Comparison of ENCODE assay signal across 32 cellular contexts in the genomic region with DNA sequence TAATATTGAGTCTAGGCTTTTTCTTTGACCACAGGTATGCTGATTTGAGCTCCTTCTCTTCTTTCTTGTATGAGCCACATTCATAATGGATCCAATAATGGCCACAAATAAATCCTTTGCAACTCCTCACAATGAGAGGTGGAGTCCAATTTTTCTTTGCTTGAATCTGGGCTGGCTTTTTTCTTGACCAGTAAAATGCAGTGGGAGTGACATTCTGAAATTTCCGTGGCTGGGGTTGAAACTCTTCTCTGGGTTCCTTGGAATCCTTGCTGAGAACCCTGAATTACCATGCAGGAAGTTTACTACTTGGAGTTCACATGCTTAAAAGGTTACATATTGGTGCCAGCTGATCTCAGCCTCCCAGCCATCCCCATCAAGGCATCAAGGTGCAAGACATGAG. TPM values are rescaled to one million over a fixed set of nuclear protein-coding genes. Genes with fewer than 3 reads are reported as not detected.
"Had no signal": no experiment of that assay in that cellular context is flagged by ENCODE, and none has a peak within 500 bp of the region (broad histone marks: within the 10 kb centered on the region; RNA-seq: fewer than 3 reads in every experiment).

No MANE protein-coding gene starts in this region.

- H3K9me3 ChIP-seq: ascending aorta had no signal

- H3K4me1 Mint-ChIP-seq: activated B cell treated with CpG ODN at 0.5 μM for 24 hours; activated T-helper 17 cell treated with anti-CD3 and anti-CD28 coated beads, Interleukin-2, amount 50 U/mL, for 72 hours; central memory CD8-positive, alpha-beta T cell; T-helper 17 cell had no signal

- DNase-seq: activated B cell treated with CpG ODN at 0.5 μM for 24 hours; activated CD4-positive, alpha-beta T cell treated with anti-CD3 and anti-CD28 coated beads for 48 hours; activated CD4-positive, alpha-beta T cell treated with anti-CD3 and anti-CD28 coated beads, Interleukin-2, amount 50 U/mL, for 1 hour; activated CD4-positive, alpha-beta T cell treated with anti-CD3 and anti-CD28 coated beads, Interleukin-2, amount 50 U/mL, for 48 hours; activated CD8-positive, alpha-beta memory T cell treated with anti-CD3 and anti-CD28 coated beads for 24 hours; activated CD8-positive, alpha-beta T cell treated with anti-CD3 and anti-CD28 coated beads for 36 hours; activated effector memory CD4-positive, alpha-beta T cell treated with Interleukin-2 at 50 U/mL for 16 hours; activated gamma-delta T cell treated with Interleukin-2 at 50 U/mL for 16 hours; activated naive CD4-positive, alpha-beta T cell treated with anti-CD3 and anti-CD28 coated beads, Interleukin-2, amount 50 U/mL, for 16 hours; activated naive CD4-positive, alpha-beta T cell treated with Interleukin-2 at 50 U/mL for 16 hours; activated T-cell treated with anti-CD3 and anti-CD28 coated beads, Interleukin-2, amount 50 U/mL, for 4 hours; amygdala; brain microvascular endothelial cell; dorsolateral prefrontal cortex; effector memory CD4-positive, alpha-beta T cell; T-helper 1 cell; T-helper 17 cell; T1000; WERI-Rb-1 had no signal

- H3K27ac Mint-ChIP-seq: activated B cell treated with CpG ODN at 0.5 μM for 24 hours; activated CD8-positive, alpha-beta T cell treated with anti-CD3 and anti-CD28 coated beads for 36 hours; activated naive CD8-positive, alpha-beta T cell; activated T-helper 17 cell treated with anti-CD3 and anti-CD28 coated beads, Interleukin-2, amount 50 U/mL, for 72 hours; dendritic cell treated with granulocyte-macrophage colony-stimulating factor and Interleukin-4, amounts not matched to agents 40 ng/mL and 50 ng/mL, for 4 days; endodermal cell; T-helper 17 cell; T-helper 2 cell treated with Interferon-gamma antibody and Interleukin-4, amounts not matched to agents 5 μg/mL and 100 μg/mL, for 36 hours had no signal

- H3K36me3 ChIP-seq: ascending aorta, brain microvascular endothelial cell, WERI-Rb-1 had no signal

- H3K4me3 ChIP-seq: ascending aorta, coronary artery, dorsolateral prefrontal cortex had no signal

- H3K27me3 Mint-ChIP-seq: activated T-helper 17 cell treated with anti-CD3 and anti-CD28 coated beads, Interleukin-2, amount 50 U/mL, for 72 hours; dendritic cell treated with granulocyte-macrophage colony-stimulating factor and Interleukin-4, amounts not matched to agents 40 ng/mL and 50 ng/mL, for 4 days had no signal

- ATAC-seq: activated CD4-positive, CD25-positive, alpha-beta regulatory T cell treated with anti-CD3 and anti-CD28 coated beads, Interleukin-2, amount 50 U/mL, for 24 hours; activated CD8-positive, alpha-beta T cell treated with anti-CD3 and anti-CD28 coated beads for 36 hours; activated T-cell treated with anti-CD3 and anti-CD28 coated beads, Interleukin-2, amount 50 U/mL, for 4 hours; activated T-helper 17 cell treated with anti-CD3 and anti-CD28 coated beads, Interleukin-2, amount 50 U/mL, for 72 hours; esophagus mucosa; T-helper 17 cell had no signal

- H3K27ac ChIP-seq: ascending aorta, brain microvascular endothelial cell, coronary artery, WERI-Rb-1 had no signal

- H3K36me3 Mint-ChIP-seq: activated naive CD8-positive, alpha-beta T cell had no signal

- H3K9me3 Mint-ChIP-seq: activated B cell treated with CpG ODN at 0.5 μM for 24 hours; activated CD8-positive, alpha-beta T cell treated with anti-CD3 and anti-CD28 coated beads for 36 hours; activated T-cell treated with anti-CD3 and anti-CD28 coated beads, Interleukin-2, amount 50 U/mL, for 4 hours; activated T-helper 17 cell treated with anti-CD3 and anti-CD28 coated beads, Interleukin-2, amount 50 U/mL, for 72 hours; central memory CD8-positive, alpha-beta T cell; dendritic cell treated with granulocyte-macrophage colony-stimulating factor and Interleukin-4, amounts not matched to agents 40 ng/mL and 50 ng/mL, for 4 days; endodermal cell; T-helper 2 cell treated with Interferon-gamma antibody and Interleukin-4, amounts not matched to agents 5 μg/mL and 100 μg/mL, for 36 hours had no signal

- H3K4me3 Mint-ChIP-seq: activated B cell treated with CpG ODN at 0.5 μM for 24 hours; activated CD8-positive, alpha-beta T cell treated with anti-CD3 and anti-CD28 coated beads for 36 hours; activated naive CD8-positive, alpha-beta T cell; activated T-cell treated with anti-CD3 and anti-CD28 coated beads, Interleukin-2, amount 50 U/mL, for 4 hours; activated T-helper 17 cell treated with anti-CD3 and anti-CD28 coated beads, Interleukin-2, amount 50 U/mL, for 72 hours; central memory CD8-positive, alpha-beta T cell; dendritic cell treated with granulocyte-macrophage colony-stimulating factor and Interleukin-4, amounts not matched to agents 40 ng/mL and 50 ng/mL, for 4 days; endodermal cell; T-helper 17 cell; T-helper 2 cell treated with Interferon-gamma antibody and Interleukin-4, amounts not matched to agents 5 μg/mL and 100 μg/mL, for 36 hours had no signal

- H3K27me3 ChIP-seq: ascending aorta, brain microvascular endothelial cell had no signal

RNA-seq across cellular contexts. Expression of gene FAM180A, which starts 22.4 kb away (rescaled TPM):
- total RNA-seq: activated B cell treated with CpG ODN at 0.5 μM for 24 hours; activated CD8-positive, alpha-beta T cell treated with anti-CD3 and anti-CD28 coated beads for 36 hours; activated T-cell treated with anti-CD3 and anti-CD28 coated beads, Interleukin-2, amount 50 U/mL, for 4 hours; activated T-helper 17 cell treated with anti-CD3 and anti-CD28 coated beads, Interleukin-2, amount 50 U/mL, for 72 hours; cerebellum; endodermal cell; epithelial cell of proximal tubule; frontal cortex; T-helper 17 cell had no signal

RNA-seq across cellular contexts. Expression of gene SLC13A4, which starts 43.1 kb away (rescaled TPM):
- total RNA-seq: activated B cell treated with CpG ODN at 0.5 μM for 24 hours; activated CD8-positive, alpha-beta T cell treated with anti-CD3 and anti-CD28 coated beads for 36 hours; activated T-cell treated with anti-CD3 and anti-CD28 coated beads, Interleukin-2, amount 50 U/mL, for 4 hours; activated T-helper 17 cell treated with anti-CD3 and anti-CD28 coated beads, Interleukin-2, amount 50 U/mL, for 72 hours; epithelial cell of proximal tubule; T-helper 17 cell had no signal
